In the genomic region with DNA sequence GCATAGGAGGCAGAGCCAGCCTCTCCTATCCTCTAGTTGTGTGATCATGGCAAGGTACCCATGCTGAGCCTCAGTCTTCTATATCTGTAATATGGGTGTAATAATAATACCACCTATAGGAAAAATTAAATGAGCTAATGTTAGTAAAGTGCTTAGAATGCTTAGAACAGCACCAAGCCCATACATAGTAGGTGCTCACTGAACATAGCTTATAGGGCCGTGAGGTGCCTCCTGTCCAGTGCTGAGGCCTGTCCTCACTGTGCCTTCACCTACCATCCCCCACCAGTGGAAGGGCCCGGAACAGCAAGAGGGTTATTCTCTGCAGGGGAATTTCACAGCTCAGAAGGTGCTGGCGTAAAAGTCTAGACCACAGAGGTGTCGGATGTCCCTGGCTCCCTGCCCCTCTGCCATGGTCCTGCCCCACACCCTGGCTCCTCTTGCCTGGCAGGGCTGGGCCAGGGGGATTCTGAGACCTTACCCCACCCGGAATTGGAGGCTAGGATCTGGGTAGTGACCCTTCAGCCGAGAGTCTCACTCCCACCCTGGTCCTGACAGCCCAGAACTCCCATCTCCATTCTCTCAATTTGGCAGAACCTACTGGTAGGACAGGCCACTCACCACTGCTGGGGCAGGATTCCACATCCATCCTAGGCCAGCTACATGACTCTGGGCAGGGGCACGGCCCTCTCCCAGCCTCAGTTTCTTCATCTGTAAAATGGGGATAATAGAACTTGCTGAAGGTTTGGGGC, we compare ENCODE assay signal across 11 cellular contexts. TPM values are rescaled to one million over a fixed set of nuclear protein-coding genes. Genes with fewer than 3 reads are reported as not detected.
DNase-seq lines count a peak whose midpoint lies in the region; ATAC-seq and TF ChIP-seq lines count a peak whose summit lies in the region.
"Had no signal": no experiment of that assay in that cellular context is flagged by ENCODE, and none has a peak within 500 bp of the region (broad histone marks: within the 10 kb centered on the region; RNA-seq: fewer than 3 reads in every experiment).

No MANE protein-coding gene starts in this region.

- H3K4me2 ChIP-seq in IMR-90 (ENCODE audit: low read depth, low read length), result no peak overlapping the region
- H3K4me2 ChIP-seq in mammary epithelial cell (ENCODE audit: insufficient read depth, low read depth, low read length), result no peak overlapping the region

- TF ChIP-seq CTCF in Calu3 (IDR thresholded peaks at IDR 0.05; ENCODE audit: unreplicated experiment) (no peak), IMR-90 (conservative IDR thresholded peaks at IDR 0.05; ENCODE audit: low read depth, low read length) (no peak), mammary epithelial cell (conservative IDR thresholded peaks at IDR 0.05 in 1 of 2, IDR thresholded peaks at IDR 0.05 in 1 of 2; ENCODE audit: extremely low read depth in 1 of 2, insufficient read depth in 1 of 2, low read depth in 1 of 2, low read length in 2 of 2) (no peak), neutrophil (IDR thresholded peaks at IDR 0.05) (no peak), progenitor cell of endocrine pancreas (IDR thresholded peaks at IDR 0.05; ENCODE audit: unreplicated experiment) (no peak)

- H2BK15ac ChIP-seq in IMR-90 (ENCODE audit: low read depth, low read length), result no peak overlapping the region

- peaks cover 42% of the 10 kb centered on the region for H3K36me3 ChIP-seq in IMR-90 (ENCODE audit: control insufficient read depth, insufficient read depth, low read length)
- peaks cover 5% of the 10 kb centered on the region for H3K36me3 ChIP-seq in mammary epithelial cell (ENCODE audit: insufficient read depth, low read length)
- H3K36me3 ChIP-seq in neutrophil, result peaks cover 60% of the 10 kb centered on the region

- H2BK5ac ChIP-seq in IMR-90 (ENCODE audit: low read depth, low read length, poor library complexity, severe bottlenecking), result no peak overlapping the region

- TF ChIP-seq POLR2A in IMR-90 (IDR thresholded peaks at IDR 0.05; ENCODE audit: low read depth, low read length), result no peak

- no peaks in the 10 kb centered on the region for H3K79me2 ChIP-seq in mammary epithelial cell (ENCODE audit: insufficient read depth, low read length)

- H3K27me3 Mint-ChIP-seq in Calu3 (ENCODE audit: unreplicated experiment) (peaks cover 35% of the 10 kb centered on the region), progenitor cell of endocrine pancreas (peaks cover 29% of the 10 kb centered on the region)

- H4K91ac ChIP-seq in IMR-90 (ENCODE audit: insufficient read depth, low read depth, low read length), result no peak overlapping the region

- H3K9me1 ChIP-seq in IMR-90 (ENCODE audit: insufficient read depth, low read length), result no peaks in the 10 kb centered on the region

- no peaks in the 10 kb centered on the region for H3K79me1 ChIP-seq in IMR-90 (ENCODE audit: low read depth in 1 of 2, low read length in 2 of 2)

- H3K27ac Mint-ChIP-seq in Calu3 (ENCODE audit: unreplicated experiment) (no peak overlapping the region), progenitor cell of endocrine pancreas (no peak overlapping the region)

- no peak overlapping the region for H3K4ac ChIP-seq in IMR-90 (ENCODE audit: low read depth, low read length)

- no peaks in the 10 kb centered on the region; the same call in 1 of the 2 replicates for H3K27me3 ChIP-seq in IMR-90 (ENCODE audit: control insufficient read depth, insufficient read depth, low read length)
- peaks cover 4% of the 10 kb centered on the region for H3K27me3 ChIP-seq in mammary epithelial cell (ENCODE audit: insufficient read depth, low read length)
- H3K27me3 ChIP-seq in neutrophil, result peaks cover 43% of the 10 kb centered on the region

- H3K4me3 Mint-ChIP-seq in Calu3 (ENCODE audit: low read depth, unreplicated experiment) (peak overlapping the region; percentile 9), progenitor cell of endocrine pancreas (ENCODE audit: low read depth) (no peak overlapping the region)

- POLR2A ChIA-PET in IMR-90 (lab: Charles Lee; ENCODE audit: unreplicated experiment), result no interaction called here

- H3K18ac ChIP-seq in IMR-90 (ENCODE audit: low read depth, low read length), result no peak overlapping the region

- intact Hi-C loops in Calu3 (cut with micrococcal nuclease; ENCODE audit: unreplicated experiment) (no loop called here), IMR-90 (cut with micrococcal nuclease) (no loop called here), mammary epithelial cell (cut with micrococcal nuclease) (no loop called here)

- 89% methylated on average over 5 of the region's 7 CpGs; no CpG with 5 or more reads in 1 of the 2 experiments for WGBS in IMR-90 (ENCODE audit: extremely low coverage in 2 of 2, insufficient read length in 1 of 2), 2 experiments
- 81% methylated on average over 7 of the region's 7 CpGs for WGBS in mammary epithelial cell (ENCODE audit: low coverage, missing lambda C conversion rate)

- ATAC-seq in IMR-90 (ENCODE audit: low read depth), result no peak

- H4K8ac ChIP-seq in IMR-90 (ENCODE audit: low read depth in 2 of 2, low read length in 2 of 2), result no peak overlapping the region

- no peak overlapping the region for H3K27ac ChIP-seq in IMR-90 (ENCODE audit: insufficient read depth, low read length)
- no peak overlapping the region for H3K27ac ChIP-seq in mammary epithelial cell (ENCODE audit: insufficient read depth, low read depth, low read length)
- peak overlapping the region; percentile 5 for H3K27ac ChIP-seq in neutrophil

- H3K9me3 Mint-ChIP-seq in Calu3 (ENCODE audit: low read depth, unreplicated experiment) (no peaks in the 10 kb centered on the region), progenitor cell of endocrine pancreas (ENCODE audit: low read depth) (no peaks in the 10 kb centered on the region)

- no peak overlapping the region for H3K9ac ChIP-seq in IMR-90 (ENCODE audit: low read depth, low read length)
- no peak overlapping the region for H3K9ac ChIP-seq in mammary epithelial cell (ENCODE audit: insufficient read depth, low read length)

- H2BK20ac ChIP-seq in IMR-90 (ENCODE audit: low read depth, low read length), result no peak overlapping the region

- H4K5ac ChIP-seq in IMR-90 (ENCODE audit: low read depth, low read length), result no peak overlapping the region

- H2AK5ac ChIP-seq in IMR-90 (ENCODE audit: low read depth, low read length), result no peak overlapping the region

- TF ChIP-seq RAD21 in IMR-90 (IDR thresholded peaks at IDR 0.05; ENCODE audit: low read length), result no peak

- dilution Hi-C loops in IMR-90 (cut with HindIII; ENCODE audit: low sequenced_read_pairs, unreplicated experiment), result no loop called here
- dilution Hi-C loops in mammary epithelial cell (cut with HindIII; ENCODE audit: low sequenced_read_pairs), result loop anchor here (5.0 kb wide), 1 partner anchor 56 kb away; no protein-coding TSS in a partner anchor

- H3K9me3 ChIP-seq in IMR-90 (ENCODE audit: control insufficient read depth, insufficient read depth, low read length), result no peaks in the 10 kb centered on the region
- H3K9me3 ChIP-seq in mammary epithelial cell (replicated peaks; ENCODE audit: insufficient read depth, low read length), result no peaks in the 10 kb centered on the region
- no peaks in the 10 kb centered on the region for H3K9me3 ChIP-seq in neutrophil

- H3K4me3 ChIP-seq in IMR-90 (ENCODE audit: insufficient read depth, low read depth, low read length), result no peak overlapping the region
- no peak overlapping the region for H3K4me3 ChIP-seq in mammary epithelial cell (replicated peaks in 1 of 3; ENCODE audit: insufficient read depth in 1 of 3, low read depth in 2 of 3, low read length in 3 of 3)
- no peak overlapping the region for H3K4me3 ChIP-seq in neutrophil (ENCODE audit: low read depth in 1 of 2, low read length in 1 of 2)

- H3K4me1 Mint-ChIP-seq in Calu3 (ENCODE audit: low read depth, unreplicated experiment) (peaks cover 10% of the 10 kb centered on the region), progenitor cell of endocrine pancreas (ENCODE audit: low read depth) (peaks cover 6% of the 10 kb centered on the region)

- H3K36me3 Mint-ChIP-seq in Calu3 (ENCODE audit: insufficient read depth, unreplicated experiment) (peaks cover 49% of the 10 kb centered on the region), progenitor cell of endocrine pancreas (ENCODE audit: insufficient read depth) (peaks cover 16% of the 10 kb centered on the region)

- no peak overlapping the region for H3K23ac ChIP-seq in IMR-90 (ENCODE audit: low read depth, low read length)

- in situ Hi-C loops in IMR-90 (cut with MboI; ENCODE audit: low sequenced_read_pairs), result no loop called here
- in situ Hi-C loops in mammary epithelial cell (cut with MboI; ENCODE audit: low sequenced_read_pairs in 2 of 2), result no loop called here

- CTCF ChIA-PET in Calu3 (lab: Charles Lee) (interaction anchor here (0.7 to 1.1 kb wide), 3 partner anchors 16 to 464 kb away, joined by 3 to 5 read pairs (median 3); no protein-coding TSS in a partner anchor), IMR-90 (lab: Yijun Ruan, JAX) (no interaction called here), mammary epithelial cell (lab: Charles Lee; ENCODE audit: low non-redundant PET) (no interaction called here)

- H3K56ac ChIP-seq in IMR-90 (ENCODE audit: extremely low read depth, insufficient read depth, low read length), result no peak overlapping the region

- H2AFZ ChIP-seq in IMR-90 (replicated peaks; ENCODE audit: low read length, poor library complexity) (no peak overlapping the region), mammary epithelial cell (ENCODE audit: low read depth, low read length) (no peak overlapping the region)

- H3K14ac ChIP-seq in IMR-90 (replicated peaks; ENCODE audit: low read depth, low read length), result no peak overlapping the region

- H2BK120ac ChIP-seq in IMR-90 (ENCODE audit: low read depth, low read length), result no peak overlapping the region

- no peaks in the 10 kb centered on the region; the same call in 1 of the 2 replicates for H4K20me1 ChIP-seq in IMR-90 (ENCODE audit: insufficient read depth, low read length)
- no peaks in the 10 kb centered on the region for H4K20me1 ChIP-seq in mammary epithelial cell (ENCODE audit: insufficient read depth, low read length)

- BruUV-seq in Calu3 (replicated peaks; lab: Mats Ljungman, UMichigan), result no TSS peak
- BruUV-seq in IMR-90 (replicated peaks; lab: Mats Ljungman, UMichigan), result no TSS peak
- BruUV-seq in mammary epithelial cell (replicated peaks; lab: Mats Ljungman, UMichigan), result no TSS peak

- no peak overlapping the region for H2AK9ac ChIP-seq in IMR-90 (replicated peaks; ENCODE audit: low read depth, low read length, poor library complexity)

- H3K4me1 ChIP-seq in IMR-90 (ENCODE audit: control insufficient read depth, insufficient read depth, low read length) (peaks cover 3% of the 10 kb centered on the region; the same call in 1 of the 2 replicates), mammary epithelial cell (ENCODE audit: insufficient read depth, low read length) (peaks cover 5% of the 10 kb centered on the region), neutrophil (ENCODE audit: control insufficient read depth in 1 of 2, insufficient read depth in 1 of 2, low read depth in 1 of 2, low read length in 1 of 2) (peaks cover 8 to 10% of the 10 kb centered on the region in 2 experiments)

- DNase-seq in Calu3, result peak; percentile 28
- peak; percentile 27 for DNase-seq in IMR-90
- peak; percentile 3 for DNase-seq in mammary epithelial cell
- no peak for DNase-seq in NCI-H510A (lab: John Stamatoyannopoulos, UW)
- no peak for DNase-seq in progenitor cell of endocrine pancreas (ENCODE audit: low spot score, unreplicated experiment)
- no peak for DNase-seq in NCI-H146 (lab: John Stamatoyannopoulos, UW)
- DNase-seq: activated CD4-positive, CD25-positive, alpha-beta regulatory T cell treated with anti-CD3 and anti-CD28 coated beads, Interleukin-2, amount 50 U/mL, for 72 hours; DMS153; kidney glomerular epithelial cell had no signal

RNA-seq across cellular contexts. Expression of a gene that starts 2.2 kb away (rescaled TPM):
- total RNA-seq in Calu3 (2022), result 1.4 and 2.1 TPM in 2 replicates
- 2.0 and 2.2 TPM in 2 replicates for total RNA-seq in IMR-90 (2012; rRNA removed)
- 9.6 and 10.6 TPM in 2 replicates for polyA plus RNA-seq in IMR-90 (2012; rRNA removed)
- polyA plus RNA-seq in IMR-90 (2012; cell fraction: cytosol; rRNA removed), result 5.9 and 7.9 TPM in 2 replicates
- 11.5 and 12.8 TPM in 2 replicates for polyA plus RNA-seq in IMR-90 (2012; cell fraction: nucleus; rRNA removed; ENCODE audit: low replicate concordance)
- total RNA-seq in mammary epithelial cell, result under 1 TPM; 0.71 to 0.83 TPM
- 0.29 TPM for polyA plus RNA-seq in mammary epithelial cell
- not detected for polyA minus RNA-seq in mammary epithelial cell
- total RNA-seq in progenitor cell of endocrine pancreas, result 1.7 and 1.8 TPM in 2 replicates

RNA-seq across cellular contexts. Expression of a gene that starts 13.5 kb away (rescaled TPM):
- total RNA-seq in Calu3 (2022) (1.4 and 2.2 TPM in 2 replicates), IMR-90 (2012; rRNA removed) (not detected in 2 replicates), mammary epithelial cell (1 to 10 TPM in 1 of 2 donors, not detected in 1; 1.0 TPM), progenitor cell of endocrine pancreas (70.5 and 71.5 TPM in 2 replicates)
- polyA plus RNA-seq in IMR-90 (2012; rRNA removed) (not detected in 2 replicates), mammary epithelial cell (not detected)
- polyA plus RNA-seq in IMR-90 (2012; cell fraction: cytosol; rRNA removed), result not detected in 2 replicates
- polyA plus RNA-seq in IMR-90 (2012; cell fraction: nucleus; rRNA removed; ENCODE audit: low replicate concordance), result 0.08 TPM in 1 of 2 replicates, not detected in the other
- polyA minus RNA-seq in mammary epithelial cell, result not detected
- total RNA-seq: temporal lobe had no signal

RNA-seq across cellular contexts. Expression of a gene that starts 27.9 kb away (rescaled TPM):
- total RNA-seq in Calu3 (2022) (114 and 126 TPM in 2 replicates), IMR-90 (2012; rRNA removed) (11.1 and 11.4 TPM in 2 replicates), mammary epithelial cell (10 to 100 TPM; 19.8 to 54.4 TPM), progenitor cell of endocrine pancreas (111 and 118 TPM in 2 replicates)
- polyA plus RNA-seq in IMR-90 (2012; rRNA removed) (63.0 and 65.2 TPM in 2 replicates), mammary epithelial cell (30.2 TPM)
- 50.3 and 62.6 TPM in 2 replicates for polyA plus RNA-seq in IMR-90 (2012; cell fraction: cytosol; rRNA removed)
- polyA plus RNA-seq in IMR-90 (2012; cell fraction: nucleus; rRNA removed; ENCODE audit: low replicate concordance), result 115 and 162 TPM in 2 replicates
- 61.8 TPM for polyA minus RNA-seq in mammary epithelial cell

Comparison
In these comparisons a context has a peak if more than half of its experiments do, and no peak if none do; other contexts are left out.
1. DNase-seq: peak in Calu3 (single experiment), IMR-90 (single experiment) and mammary epithelial cell (single experiment); none in NCI-H510A (single experiment), progenitor cell of endocrine pancreas (single experiment) and NCI-H146 (single experiment).
2. RNA of a gene that starts 13.5 kb away (total RNA-seq): 70.5 to 71.5 TPM in progenitor cell of endocrine pancreas; 1.4 to 2.2 TPM in Calu3, 1.0 TPM in mammary epithelial cell and not detected in IMR-90; every median in the first group is over 10 times any median in the second.